15 cellular contexts compared by ENCODE assay signal in genomic region chr1:231951399-231951798, GRCh38.
DNase-seq lines count a peak whose midpoint lies in the region; ATAC-seq, FAIRE-seq and TF ChIP-seq lines count a peak whose summit lies in the region.
"Had no signal": no experiment of that assay in that cellular context is flagged by ENCODE, and none has a peak within 500 bp of the region (broad histone marks: within the 10 kb centered on the region; RNA-seq: fewer than 3 reads in every experiment).

No MANE protein-coding gene starts in this region.

- no CpG with 5 or more reads among the region's 3 CpGs for WGBS in IMR-90 (ENCODE audit: extremely low coverage in 2 of 2, insufficient read length in 1 of 2), 2 experiments
- 32% methylated on average over 3 of the region's 3 CpGs for WGBS in mammary epithelial cell (ENCODE audit: low coverage, missing lambda C conversion rate)

- H3K56ac ChIP-seq in IMR-90 (ENCODE audit: extremely low read depth, insufficient read depth, low read length), result no peak overlapping the region

- no peak overlapping the region for H2BK5ac ChIP-seq in IMR-90 (ENCODE audit: low read depth, low read length, poor library complexity, severe bottlenecking)

- H3K4ac ChIP-seq in IMR-90 (ENCODE audit: low read depth, low read length), result no peak overlapping the region

- H2BK20ac ChIP-seq in IMR-90 (ENCODE audit: low read depth, low read length), result no peak overlapping the region

- H4K91ac ChIP-seq in IMR-90 (ENCODE audit: insufficient read depth, low read depth, low read length), result no peak overlapping the region

- no peak for ATAC-seq in IMR-90 (ENCODE audit: low read depth)
- no peak for ATAC-seq in HG02885 (IDR thresholded peaks at IDR 0.05; ENCODE audit: poor library complexity, unreplicated experiment)
- ATAC-seq in HG03521 (IDR thresholded peaks at IDR 0.05; ENCODE audit: unreplicated experiment), result no peak
- ATAC-seq: HepG2 had no signal

- no peak overlapping the region for H3K14ac ChIP-seq in IMR-90 (replicated peaks; ENCODE audit: low read depth, low read length)

- no peak overlapping the region for H3K23ac ChIP-seq in IMR-90 (ENCODE audit: low read depth, low read length)

- no peak overlapping the region for H3K4me3 ChIP-seq in IMR-90 (ENCODE audit: insufficient read depth, low read depth, low read length)
- H3K4me3 ChIP-seq in mammary epithelial cell (replicated peaks in 1 of 3; ENCODE audit: insufficient read depth in 1 of 3, low read depth in 2 of 3, low read length in 3 of 3), result no peak overlapping the region
- H3K4me3 ChIP-seq in left ventricle myocardium inferior, result no peak overlapping the region
- H3K4me3 ChIP-seq: stomach had no signal

- no peak overlapping the region for H2AFZ ChIP-seq in IMR-90 (replicated peaks; ENCODE audit: low read length, poor library complexity)
- H2AFZ ChIP-seq in mammary epithelial cell (ENCODE audit: low read depth, low read length), result no peak overlapping the region

- dilution Hi-C loops in IMR-90 (cut with HindIII; ENCODE audit: low sequenced_read_pairs, unreplicated experiment), result no loop called here
- dilution Hi-C loops in mammary epithelial cell (cut with HindIII; ENCODE audit: low sequenced_read_pairs), result no loop called here

- peaks cover 3% of the 10 kb centered on the region; the same call in 1 of the 2 replicates for H3K4me1 ChIP-seq in IMR-90 (ENCODE audit: control insufficient read depth, insufficient read depth, low read length)
- H3K4me1 ChIP-seq in mammary epithelial cell (ENCODE audit: insufficient read depth, low read length), result no peaks in the 10 kb centered on the region
- peaks cover 7% of the 10 kb centered on the region for H3K4me1 ChIP-seq in left ventricle myocardium inferior

- H3K79me2 ChIP-seq in mammary epithelial cell (ENCODE audit: insufficient read depth, low read length), result no peaks in the 10 kb centered on the region

- intact Hi-C loops in IMR-90 (cut with micrococcal nuclease) (no loop called here), mammary epithelial cell (cut with micrococcal nuclease) (no loop called here), left ventricle myocardium inferior (cut with micrococcal nuclease) (no loop called here)

- H3K9me1 ChIP-seq in IMR-90 (ENCODE audit: insufficient read depth, low read length), result no peaks in the 10 kb centered on the region

- H3K36me3 ChIP-seq in IMR-90 (ENCODE audit: control insufficient read depth, insufficient read depth, low read length) (no peaks in the 10 kb centered on the region), mammary epithelial cell (ENCODE audit: insufficient read depth, low read length) (no peaks in the 10 kb centered on the region), left ventricle myocardium inferior (no peaks in the 10 kb centered on the region)
- H3K36me3 ChIP-seq: stomach, WERI-Rb-1 had no signal

- H3K9ac ChIP-seq in IMR-90 (ENCODE audit: low read depth, low read length), result no peak overlapping the region
- H3K9ac ChIP-seq in mammary epithelial cell (ENCODE audit: insufficient read depth, low read length), result no peak overlapping the region

- no peak overlapping the region for H2AK5ac ChIP-seq in IMR-90 (ENCODE audit: low read depth, low read length)

- POLR2A ChIA-PET in IMR-90 (lab: Charles Lee; ENCODE audit: unreplicated experiment), result no interaction called here

- peak; percentile 55 for FAIRE-seq in D721Med (lab: Jason Lieb, UNC)
- FAIRE-seq: HepG2, urothelium cell line had no signal

- BruUV-seq in IMR-90 (replicated peaks; lab: Mats Ljungman, UMichigan), result no TSS peak
- no TSS peak for BruUV-seq in mammary epithelial cell (replicated peaks; lab: Mats Ljungman, UMichigan)

- H2BK15ac ChIP-seq in IMR-90 (ENCODE audit: low read depth, low read length), result no peak overlapping the region

- no peak overlapping the region for H2BK120ac ChIP-seq in IMR-90 (ENCODE audit: low read depth, low read length)

- in situ Hi-C loops in IMR-90 (cut with MboI; ENCODE audit: low sequenced_read_pairs), result no loop called here
- in situ Hi-C loops in mammary epithelial cell (cut with MboI; ENCODE audit: low sequenced_read_pairs in 2 of 2), result no loop called here

- H3K9me3 ChIP-seq in IMR-90 (ENCODE audit: control insufficient read depth, insufficient read depth, low read length) (no peaks in the 10 kb centered on the region), mammary epithelial cell (replicated peaks; ENCODE audit: insufficient read depth, low read length) (no peaks in the 10 kb centered on the region), left ventricle myocardium inferior (replicated peaks) (peaks cover 7% of the 10 kb centered on the region)

- H2AK9ac ChIP-seq in IMR-90 (replicated peaks; ENCODE audit: low read depth, low read length, poor library complexity), result no peak overlapping the region

- TF ChIP-seq POLR2A in IMR-90 (IDR thresholded peaks at IDR 0.05; ENCODE audit: low read depth, low read length), result no peak

- CTCF ChIA-PET in IMR-90 (lab: Yijun Ruan, JAX), result interaction anchor here (0.6 kb wide), 1 partner anchor 43 kb away, joined by 3 read pairs; no protein-coding TSS in a partner anchor
- CTCF ChIA-PET in mammary epithelial cell (lab: Charles Lee; ENCODE audit: low non-redundant PET), result no interaction called here

- no peak for TF ChIP-seq CTCF in D721Med (IDR thresholded peaks at IDR 0.05; ENCODE audit: insufficient read depth, missing control alignments)
- no peak for TF ChIP-seq CTCF in IMR-90 (conservative IDR thresholded peaks at IDR 0.05; ENCODE audit: low read depth, low read length)
- no peak for TF ChIP-seq CTCF in mammary epithelial cell (conservative IDR thresholded peaks at IDR 0.05 in 1 of 2, IDR thresholded peaks at IDR 0.05 in 1 of 2; ENCODE audit: extremely low read depth in 1 of 2, insufficient read depth in 1 of 2, low read depth in 1 of 2, low read length in 2 of 2)
- TF ChIP-seq CTCF in left ventricle myocardium inferior (IDR thresholded peaks at IDR 0.05; ENCODE audit: borderline replicate concordance), result no peak

- H3K4me2 ChIP-seq in IMR-90 (ENCODE audit: low read depth, low read length) (no peak overlapping the region), mammary epithelial cell (ENCODE audit: insufficient read depth, low read depth, low read length) (no peak overlapping the region)

- H4K8ac ChIP-seq in IMR-90 (ENCODE audit: low read depth in 2 of 2, low read length in 2 of 2), result no peak overlapping the region

- H4K20me1 ChIP-seq in IMR-90 (ENCODE audit: insufficient read depth, low read length) (no peaks in the 10 kb centered on the region), mammary epithelial cell (ENCODE audit: insufficient read depth, low read length) (no peaks in the 10 kb centered on the region)

- no peak overlapping the region for H3K27ac ChIP-seq in IMR-90 (ENCODE audit: insufficient read depth, low read length)
- no peak overlapping the region for H3K27ac ChIP-seq in mammary epithelial cell (ENCODE audit: insufficient read depth, low read depth, low read length)
- no peak overlapping the region for H3K27ac ChIP-seq in left ventricle myocardium inferior (replicated peaks)
- H3K27ac ChIP-seq: stomach, WERI-Rb-1 had no signal

- H3K27me3 ChIP-seq in IMR-90 (ENCODE audit: control insufficient read depth, insufficient read depth, low read length) (no peaks in the 10 kb centered on the region), mammary epithelial cell (ENCODE audit: insufficient read depth, low read length) (peaks cover 5% of the 10 kb centered on the region), left ventricle myocardium inferior (ENCODE audit: low read depth) (no peaks in the 10 kb centered on the region)
- H3K27me3 ChIP-seq: stomach had no signal

- no peak overlapping the region for H4K5ac ChIP-seq in IMR-90 (ENCODE audit: low read depth, low read length)

- no peak overlapping the region for H3K18ac ChIP-seq in IMR-90 (ENCODE audit: low read depth, low read length)

- no peak for TF ChIP-seq RAD21 in IMR-90 (IDR thresholded peaks at IDR 0.05; ENCODE audit: low read length)

- DNase-seq in D721Med (ENCODE audit: insufficient read length, low spot score) (no peak), IMR-90 (peak; percentile 69), mammary epithelial cell (peak; percentile 68), kidney glomerular epithelial cell (lab: John Stamatoyannopoulos, UW) (peak; percentile 2), left ventricle myocardium inferior (no peak), NCI-H345 (lab: John Stamatoyannopoulos, UW) (no peak)
- DNase-seq: C1 segment of cervical spinal cord; DMS79; effector CD8-positive, alpha-beta T cell; stomach; WERI-Rb-1 had no signal

- no peaks in the 10 kb centered on the region for H3K79me1 ChIP-seq in IMR-90 (ENCODE audit: low read depth in 1 of 2, low read length in 2 of 2)

TF ChIP-seq in IMR-90, 13 proteins besides CTCF, POLR2A, EP300 and RAD21:
- TF ChIP-seq CEBPB (IDR thresholded peaks at IDR 0.05; ENCODE audit: low read depth, low read length), result no peak
- TF ChIP-seq USF2 (IDR thresholded peaks at IDR 0.05; ENCODE audit: low read depth, low read length), result no peak
- peak; percentile 63 for TF ChIP-seq FOS (IDR thresholded peaks at IDR 0.05; ENCODE audit: low read depth, low read length)
- peak; percentile 5; the same call in 1 of the 2 replicates for TF ChIP-seq BHLHE40 (IDR thresholded peaks at IDR 0.05; ENCODE audit: low read depth, low read length)

Comparison
In these comparisons a context has a peak if more than half of its experiments do, and no peak if none do; other contexts are left out.
1. DNase-seq: peak in IMR-90 (single experiment), mammary epithelial cell (single experiment) and kidney glomerular epithelial cell (single experiment); none in D721Med (single experiment), left ventricle myocardium inferior (single experiment) and NCI-H345 (single experiment).